Comparison of ENCODE assay signal across 27 cellular contexts in the genomic region with DNA sequence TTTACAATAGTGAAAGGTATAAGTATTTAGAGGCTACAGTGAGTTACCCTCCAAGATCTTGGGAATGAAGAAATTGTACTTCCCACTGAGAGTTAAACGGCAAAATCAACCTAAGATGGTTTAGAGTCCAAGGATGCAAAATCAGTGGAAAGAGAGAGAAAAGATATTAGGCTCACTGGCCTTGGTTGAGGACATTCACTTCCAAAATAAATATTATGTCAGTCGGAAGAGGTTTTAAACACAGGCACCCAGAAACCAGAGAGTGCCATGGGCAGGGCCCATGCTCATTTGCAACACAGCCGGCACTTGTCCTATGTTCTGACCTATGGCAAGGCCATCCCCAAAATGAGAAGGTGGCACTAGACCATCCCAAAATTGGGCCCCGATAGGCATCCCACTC. TPM values are rescaled to one million over a fixed set of nuclear protein-coding genes. Genes with fewer than 3 reads are reported as not detected.
"Had no signal": no experiment of that assay in that cellular context is flagged by ENCODE, and none has a peak within 500 bp of the region (broad histone marks: within the 10 kb centered on the region; RNA-seq: fewer than 3 reads in every experiment).

No MANE protein-coding gene starts in this region.

- H3K4me2 ChIP-seq: KMS-11 had no signal

- H3K27me3 ChIP-seq: SJSA1 had no signal

- H3K4me3 ChIP-seq: K562, SJSA1, SK-N-MC had no signal

- H3K9me3 Mint-ChIP-seq: IgD-negative memory B cell had no signal

- H3K27ac ChIP-seq: HL-60, KMS-11, SJSA1, SK-N-MC had no signal

- FAIRE-seq: K562 had no signal

- ATAC-seq: K562 had no signal

- H3K27ac Mint-ChIP-seq: IgD-negative memory B cell had no signal

- DNase-seq: Kasumi-1, MM.1S, NCI-H1048, NCI-H1105, NCI-H1417, NCI-H1436 treated with DMSO at 0.1 percent for 48 hours, NCI-H1694 treated with DMSO at 0.1 percent for 48 hours, NCI-H1930, NCI-H2081, NCI-H2107, NCI-H226, NCI-H446, NCI-H510A, NCI-H524 treated with DMSO at 0.1 percent for 48 hours, NCI-H69, NCI-H774, Right ventricle myocardium superior, RPMI8226, SIG-M5 had no signal

- H3K9ac ChIP-seq: KMS-11 had no signal

- H3K36me3 Mint-ChIP-seq: IgD-negative memory B cell had no signal

- H3K9me3 ChIP-seq: SJSA1 had no signal

RNA-seq across cellular contexts. Expression of gene STRA8, which starts 18.5 kb away (rescaled TPM):
- total RNA-seq: HT-29, K562, M059J, Right ventricle myocardium superior, SJSA1 had no signal
- polyA plus RNA-seq: IgD-negative memory B cell, K562 had no signal
